1 cellular context compared by ENCODE assay signal in the genomic region with DNA sequence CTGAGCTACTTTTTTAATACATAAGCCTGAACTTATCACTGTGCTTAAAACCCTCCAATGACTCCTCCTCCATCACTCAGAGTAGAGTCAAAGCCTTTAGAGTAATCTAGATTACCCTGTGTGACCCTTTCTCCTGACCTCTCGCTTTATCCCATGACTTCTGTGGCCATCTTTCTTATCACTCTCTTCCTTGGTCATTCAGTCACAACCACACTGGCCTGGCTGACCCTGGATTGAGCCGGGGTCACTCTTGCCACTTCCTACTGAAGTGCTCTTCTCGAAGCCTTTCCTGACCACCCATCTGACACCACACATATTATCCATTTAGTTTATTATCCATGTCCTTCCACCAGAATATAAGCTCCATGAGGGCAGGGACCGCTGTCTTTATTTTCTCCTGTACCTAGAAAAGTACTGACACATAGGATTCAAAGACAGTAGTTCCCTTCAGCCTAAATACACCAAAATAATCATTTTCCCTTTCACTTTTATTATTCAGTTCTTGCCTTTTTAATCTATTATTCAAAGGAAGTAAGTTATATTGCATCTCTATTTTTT.
TF ChIP-seq lines count a peak whose summit lies in the region.

No MANE protein-coding gene starts in this region.

TF ChIP-seq in K562, 482 proteins besides CTCF, POLR2A, EP300 and RAD21 (continued from another document and continues in another):
- no peak for TF ChIP-seq ATF6 (CRISPR knock-in tag; IDR thresholded peaks at IDR 0.05)
- TF ChIP-seq STAT6 (CRISPR knock-in tag; IDR thresholded peaks at IDR 0.05) = no peak
- no peak for TF ChIP-seq ZZZ3 (IDR thresholded peaks at IDR 0.05)
- 0 out of 2 replicates have a peak, but pooled peaks have one; percentile 61 for TF ChIP-seq ADNP (tag; IDR thresholded peaks at IDR 0.05)
- no peak for TF ChIP-seq KLF6 (CRISPR knock-in tag; IDR thresholded peaks at IDR 0.05; ENCODE audit: borderline replicate concordance)
- no peak for TF ChIP-seq LCOR (CRISPR knock-in tag; IDR thresholded peaks at IDR 0.05)
- no peak for TF ChIP-seq RBM22 (IDR thresholded peaks at IDR 0.05; ENCODE audit: low read depth, low read length, poor library complexity, severe bottlenecking)
- no peak for TF ChIP-seq NFRKB (IDR thresholded peaks at IDR 0.05; ENCODE audit: low read depth)
- TF ChIP-seq EHMT2 (IDR thresholded peaks at IDR 0.05) = peak; percentile 82
- TF ChIP-seq ZNF398 (CRISPR knock-in tag; IDR thresholded peaks at IDR 0.05) = no peak
- TF ChIP-seq SOX6 (IDR thresholded peaks at IDR 0.05) = peak; percentile 24; the same call in 1 of the 2 replicates
- TF ChIP-seq PHF8 (IDR thresholded peaks at IDR 0.05; ENCODE audit: borderline replicate concordance, low read length) = no peak
- TF ChIP-seq ARNT (IDR thresholded peaks at IDR 0.05) = no peak
- TF ChIP-seq U2AF2 (optimal IDR thresholded peaks at IDR 0.05; ENCODE audit: low read depth, low read length) = no peak
- TF ChIP-seq IFI16 (CRISPR knock-in tag; IDR thresholded peaks at IDR 0.05) = no peak
- TF ChIP-seq PTBP1 (IDR thresholded peaks at IDR 0.05; ENCODE audit: low read depth, low read length) = no peak
- no peak for TF ChIP-seq ZNF347 (CRISPR knock-in tag; IDR thresholded peaks at IDR 0.05; ENCODE audit: low read depth)
- TF ChIP-seq, protein P1, sequence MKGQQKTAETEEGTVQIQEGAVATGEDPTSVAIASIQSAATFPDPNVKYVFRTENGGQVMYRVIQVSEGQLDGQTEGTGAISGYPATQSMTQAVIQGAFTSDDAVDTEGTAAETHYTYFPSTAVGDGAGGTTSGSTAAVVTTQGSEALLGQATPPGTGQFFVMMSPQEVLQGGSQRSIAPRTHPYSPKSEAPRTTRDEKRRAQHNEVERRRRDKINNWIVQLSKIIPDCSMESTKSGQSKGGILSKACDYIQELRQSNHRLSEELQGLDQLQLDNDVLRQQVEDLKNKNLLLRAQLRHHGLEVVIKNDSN (CRISPR knock-in tag; IDR thresholded peaks at IDR 0.05) = no peak
- TF ChIP-seq ZC3H4 (CRISPR knock-in tag; IDR thresholded peaks at IDR 0.05; ENCODE audit: borderline replicate concordance) = no peak
- TF ChIP-seq, protein P2, sequence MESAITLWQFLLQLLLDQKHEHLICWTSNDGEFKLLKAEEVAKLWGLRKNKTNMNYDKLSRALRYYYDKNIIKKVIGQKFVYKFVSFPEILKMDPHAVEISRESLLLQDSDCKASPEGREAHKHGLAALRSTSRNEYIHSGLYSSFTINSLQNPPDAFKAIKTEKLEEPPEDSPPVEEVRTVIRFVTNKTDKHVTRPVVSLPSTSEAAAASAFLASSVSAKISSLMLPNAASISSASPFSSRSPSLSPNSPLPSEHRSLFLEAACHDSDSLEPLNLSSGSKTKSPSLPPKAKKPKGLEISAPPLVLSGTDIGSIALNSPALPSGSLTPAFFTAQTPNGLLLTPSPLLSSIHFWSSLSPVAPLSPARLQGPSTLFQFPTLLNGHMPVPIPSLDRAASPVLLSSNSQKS (CRISPR knock-in tag; IDR thresholded peaks at IDR 0.05) = no peak
- TF ChIP-seq, protein P3, sequence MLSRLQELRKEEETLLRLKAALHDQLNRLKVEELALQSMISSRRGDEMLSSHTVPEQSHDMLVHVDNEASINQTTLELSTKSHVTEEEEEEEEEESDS (CRISPR knock-in tag; IDR thresholded peaks at IDR 0.05) = no peak
- TF ChIP-seq EGR1 (conservative IDR thresholded peaks at IDR 0.05) = no peak
- no peak for TF ChIP-seq MTA3 (IDR thresholded peaks at IDR 0.05; ENCODE audit: borderline replicate concordance)
- no peak for TF ChIP-seq IRF2 (CRISPR knock-in tag; IDR thresholded peaks at IDR 0.05)
- no peak for TF ChIP-seq ZKSCAN8 (CRISPR knock-in tag; IDR thresholded peaks at IDR 0.05)
- no peak for TF ChIP-seq GATA2 (CRISPR knock-in tag; IDR thresholded peaks at IDR 0.05)
- no peak for TF ChIP-seq SMAD2 (IDR thresholded peaks at IDR 0.05; ENCODE audit: low read depth, low read length)
- TF ChIP-seq ELK1 (CRISPR knock-in tag; IDR thresholded peaks at IDR 0.05) = no peak
- TF ChIP-seq ZFPM2 (CRISPR knock-in tag; IDR thresholded peaks at IDR 0.05) = no peak
- TF ChIP-seq, protein P4, sequence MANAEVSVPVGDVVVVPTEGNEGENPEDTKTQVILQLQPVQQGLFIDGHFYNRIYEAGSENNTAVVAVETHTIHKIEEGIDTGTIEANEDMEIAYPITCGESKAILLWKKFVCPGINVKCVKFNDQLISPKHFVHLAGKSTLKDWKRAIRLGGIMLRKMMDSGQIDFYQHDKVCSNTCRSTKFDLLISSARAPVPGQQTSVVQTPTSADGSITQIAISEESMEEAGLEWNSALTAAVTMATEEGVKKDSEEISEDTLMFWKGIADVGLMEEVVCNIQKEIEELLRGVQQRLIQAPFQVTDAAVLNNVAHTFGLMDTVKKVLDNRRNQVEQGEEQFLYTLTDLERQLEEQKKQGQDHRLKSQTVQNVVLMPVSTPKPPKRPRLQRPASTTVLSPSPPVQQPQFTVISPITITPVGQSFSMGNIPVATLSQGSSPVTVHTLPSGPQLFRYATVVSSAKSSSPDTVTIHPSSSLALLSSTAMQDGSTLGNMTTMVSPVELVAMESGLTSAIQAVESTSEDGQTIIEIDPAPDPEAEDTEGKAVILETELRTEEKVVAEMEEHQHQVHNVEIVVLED (CRISPR knock-in tag; IDR thresholded peaks at IDR 0.05) = no peak
- TF ChIP-seq PRDM10 (IDR thresholded peaks at IDR 0.05; ENCODE audit: partially characterized antibody) = no peak
- TF ChIP-seq SRSF7 (optimal IDR thresholded peaks at IDR 0.05; ENCODE audit: low read depth, low read length) = no peak
- TF ChIP-seq RBM25 (IDR thresholded peaks at IDR 0.05; ENCODE audit: low read depth, low read length, severe bottlenecking) = no peak
- TF ChIP-seq XRCC4 (IDR thresholded peaks at IDR 0.05; ENCODE audit: extremely low read depth, insufficient read depth, insufficient read length) = no peak
- TF ChIP-seq MBD1 (CRISPR knock-in tag; IDR thresholded peaks at IDR 0.05) = no peak
- TF ChIP-seq, protein P5, sequence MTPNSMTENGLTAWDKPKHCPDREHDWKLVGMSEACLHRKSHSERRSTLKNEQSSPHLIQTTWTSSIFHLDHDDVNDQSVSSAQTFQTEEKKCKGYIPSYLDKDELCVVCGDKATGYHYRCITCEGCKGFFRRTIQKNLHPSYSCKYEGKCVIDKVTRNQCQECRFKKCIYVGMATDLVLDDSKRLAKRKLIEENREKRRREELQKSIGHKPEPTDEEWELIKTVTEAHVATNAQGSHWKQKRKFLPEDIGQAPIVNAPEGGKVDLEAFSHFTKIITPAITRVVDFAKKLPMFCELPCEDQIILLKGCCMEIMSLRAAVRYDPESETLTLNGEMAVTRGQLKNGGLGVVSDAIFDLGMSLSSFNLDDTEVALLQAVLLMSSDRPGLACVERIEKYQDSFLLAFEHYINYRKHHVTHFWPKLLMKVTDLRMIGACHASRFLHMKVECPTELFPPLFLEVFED (CRISPR knock-in tag; conservative IDR thresholded peaks at IDR 0.05) = no peak
- no peak for TF ChIP-seq ZNF384 (IDR thresholded peaks at IDR 0.05; ENCODE audit: low read depth, low read length)
- TF ChIP-seq HIVEP1 (CRISPR knock-in tag; IDR thresholded peaks at IDR 0.05) = no peak
- no peak for TF ChIP-seq MXI1 (IDR thresholded peaks at IDR 0.05; ENCODE audit: low read depth, low read length)
- TF ChIP-seq, protein P6, sequence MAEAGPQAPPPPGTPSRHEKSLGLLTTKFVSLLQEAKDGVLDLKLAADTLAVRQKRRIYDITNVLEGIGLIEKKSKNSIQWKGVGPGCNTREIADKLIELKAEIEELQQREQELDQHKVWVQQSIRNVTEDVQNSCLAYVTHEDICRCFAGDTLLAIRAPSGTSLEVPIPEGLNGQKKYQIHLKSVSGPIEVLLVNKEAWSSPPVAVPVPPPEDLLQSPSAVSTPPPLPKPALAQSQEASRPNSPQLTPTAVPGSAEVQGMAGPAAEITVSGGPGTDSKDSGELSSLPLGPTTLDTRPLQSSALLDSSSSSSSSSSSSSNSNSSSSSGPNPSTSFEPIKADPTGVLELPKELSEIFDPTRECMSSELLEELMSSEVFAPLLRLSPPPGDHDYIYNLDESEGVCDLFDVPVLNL (CRISPR knock-in tag; IDR thresholded peaks at IDR 0.05; ENCODE audit: low read depth) = no peak
- TF ChIP-seq FIP1L1 (IDR thresholded peaks at IDR 0.05; ENCODE audit: low read depth, low read length, poor library complexity, severe bottlenecking) = no peak
